35 cellular contexts compared by ENCODE assay signal in genomic region chr5:172251419-172251818, GRCh38.
"Had no signal": no experiment of that assay in that cellular context is flagged by ENCODE, and none has a peak within 500 bp of the region (broad histone marks: within the 10 kb centered on the region; RNA-seq: fewer than 3 reads in every experiment).

No MANE protein-coding gene starts in this region.

- H3K27me3 Mint-ChIP-seq: activated B cell treated with CpG ODN at 0.5 μM for 24 hours; activated CD4-positive, alpha-beta memory T cell treated with anti-CD3 and anti-CD28 coated beads for 36 hours; activated CD4-positive, alpha-beta T cell treated with anti-CD3 and anti-CD28 coated beads, Interleukin-2, amount 10 ng/mL, durations not matched to agents 24 days and 14 days; activated CD8-positive, alpha-beta T cell treated with anti-CD3 and anti-CD28 coated beads for 36 hours; activated naive CD8-positive, alpha-beta T cell treated with anti-CD3 and anti-CD28 coated beads for 36 hours; activated T-helper 17 cell treated with anti-CD3 and anti-CD28 coated beads, Interleukin-2, amount 50 U/mL, for 72 hours had no signal

- ATAC-seq: activated CD8-positive, alpha-beta T cell treated with anti-CD3 and anti-CD28 coated beads for 36 hours; activated naive CD4-positive, alpha-beta T cell treated with anti-CD3 and anti-CD28 coated beads, Interleukin-2, amount 50 U/mL, for 72 hours; activated T-cell treated with anti-CD3 and anti-CD28 coated beads, Interleukin-2, amount 50 U/mL, for 4 hours; activated T-cell treated with anti-CD3 and anti-CD28 coated beads, Interleukin-2, amount 50 U/mL, for 72 hours; activated T-helper 17 cell treated with anti-CD3 and anti-CD28 coated beads, Interleukin-2, amount 50 U/mL, for 72 hours; body of pancreas had no signal

- H3K4me3 ChIP-seq: adrenal gland, body of pancreas, breast epithelium had no signal

- H3K36me3 ChIP-seq: adrenal gland, breast epithelium had no signal

- DNase-seq: activated B cell treated with CpG ODN at 0.5 μM for 24 hours; activated CD4-positive, alpha-beta memory T cell treated with anti-CD3 and anti-CD28 coated beads for 36 hours; activated CD4-positive, alpha-beta T cell treated with anti-CD3 and anti-CD28 coated beads for 4 hours; activated CD4-positive, alpha-beta T cell treated with anti-CD3 and anti-CD28 coated beads, Interleukin-2, amount 10 ng/mL, durations not matched to agents 24 days and 14 days; activated CD4-positive, alpha-beta T cell treated with anti-CD3 and anti-CD28 coated beads, Interleukin-2, amount 50 U/mL, for 1 hour; activated CD4-positive, alpha-beta T cell treated with anti-CD3 and anti-CD28 coated beads, Interleukin-2, amount 50 U/mL, for 4 hours; activated CD4-positive, CD25-positive, alpha-beta regulatory T cell treated with anti-CD3 and anti-CD28 coated beads, Interleukin-2, amount 50 U/mL, for 72 hours; activated CD8-positive, alpha-beta memory T cell treated with anti-CD3 and anti-CD28 coated beads, Interleukin-2, amount 50 U/mL, for 4 hours; activated CD8-positive, alpha-beta T cell treated with anti-CD3 and anti-CD28 coated beads for 36 hours; activated effector memory CD4-positive, alpha-beta T cell treated with anti-CD3 and anti-CD28 coated beads, Interleukin-2, amount 50 U/mL, for 16 hours; activated gamma-delta T cell treated with Interleukin-2 at 50 U/mL for 16 hours; activated naive CD4-positive, alpha-beta T cell; activated naive CD4-positive, alpha-beta T cell treated with anti-CD3 and anti-CD28 coated beads for 36 hours; activated naive CD4-positive, alpha-beta T cell treated with anti-CD3 and anti-CD28 coated beads, Interleukin-2, amount 50 U/mL, for 16 hours; activated naive CD8-positive, alpha-beta T cell treated with anti-CD3 and anti-CD28 coated beads for 36 hours; activated T-cell treated with anti-CD3 and anti-CD28 coated beads for 4 hours; activated T-cell treated with anti-CD3 and anti-CD28 coated beads, Interleukin-2, amount 50 U/mL, for 1 hour; activated T-cell treated with anti-CD3 and anti-CD28 coated beads, Interleukin-2, amount 50 U/mL, for 4 hours; activated T-cell treated with anti-CD3 and anti-CD28 coated beads, Interleukin-2, amount 50 U/mL, for 72 hours; adrenal gland; amniotic stem cell; aorta; body of pancreas; brain microvascular endothelial cell; central memory CD4-positive, alpha-beta T cell; cerebellar nuclear complex; T-helper 2 cell; T-helper 9 cell had no signal

- H3K4me1 ChIP-seq: adrenal gland, body of pancreas, breast epithelium had no signal

- H3K4me3 Mint-ChIP-seq: activated B cell treated with CpG ODN at 0.5 μM for 24 hours; activated CD4-positive, alpha-beta memory T cell treated with anti-CD3 and anti-CD28 coated beads for 36 hours; activated CD4-positive, alpha-beta T cell treated with anti-CD3 and anti-CD28 coated beads, Interleukin-2, amount 10 ng/mL, durations not matched to agents 24 days and 14 days; activated CD8-positive, alpha-beta T cell treated with anti-CD3 and anti-CD28 coated beads for 36 hours; activated naive CD4-positive, alpha-beta T cell treated with anti-CD3 and anti-CD28 coated beads for 36 hours; activated naive CD8-positive, alpha-beta T cell treated with anti-CD3 and anti-CD28 coated beads for 36 hours; activated T-cell treated with anti-CD3 and anti-CD28 coated beads, Interleukin-2, amount 50 U/mL, for 4 hours; activated T-cell treated with anti-CD3 and anti-CD28 coated beads, Interleukin-2, amount 50 U/mL, for 72 hours; activated T-helper 1 cell treated with anti-CD3 and anti-CD28 coated beads, Interleukin-12 subunit alpha, Interleukin-12 subunit beta, Interleukin-2, Interleukin-4 antibody, amounts not matched to agents 30 ng/mL and 10 ng/mL and 1 ng/mL, durations not matched to agents 14 hours and 24 hours and 36 hours; activated T-helper 17 cell treated with anti-CD3 and anti-CD28 coated beads, Interleukin-2, amount 50 U/mL, for 72 hours; T-helper 1 cell treated with Interleukin-12 subunit alpha and Interleukin-12 subunit beta and Interleukin-4 antibody, amounts not matched to agents 30 μg/mL and 1 μg/mL, for 36 hours; T-helper 2 cell treated with Interferon-gamma antibody and Interleukin-4, amounts not matched to agents 5 μg/mL and 100 μg/mL, for 36 hours had no signal

- H3K9me3 ChIP-seq: body of pancreas had no signal

- H3K4me1 Mint-ChIP-seq: activated B cell treated with CpG ODN at 0.5 μM for 24 hours; activated CD4-positive, alpha-beta T cell treated with anti-CD3 and anti-CD28 coated beads, Interleukin-2, amount 10 ng/mL, durations not matched to agents 24 days and 14 days had no signal

- H3K27ac Mint-ChIP-seq: activated B cell treated with CpG ODN at 0.5 μM for 24 hours; activated CD4-positive, alpha-beta memory T cell treated with anti-CD3 and anti-CD28 coated beads for 36 hours; activated CD4-positive, alpha-beta T cell treated with anti-CD3 and anti-CD28 coated beads, Interleukin-2, amount 10 ng/mL, durations not matched to agents 24 days and 14 days; activated CD8-positive, alpha-beta T cell treated with anti-CD3 and anti-CD28 coated beads for 36 hours; activated naive CD4-positive, alpha-beta T cell treated with anti-CD3 and anti-CD28 coated beads for 36 hours; activated naive CD4-positive, alpha-beta T cell treated with anti-CD3 and anti-CD28 coated beads, Interleukin-2, amount 50 U/mL, for 72 hours; activated naive CD8-positive, alpha-beta T cell treated with anti-CD3 and anti-CD28 coated beads for 36 hours; activated T-cell treated with anti-CD3 and anti-CD28 coated beads, Interleukin-2, amount 50 U/mL, for 72 hours; activated T-helper 1 cell treated with anti-CD3 and anti-CD28 coated beads, Interleukin-12 subunit alpha, Interleukin-12 subunit beta, Interleukin-2, Interleukin-4 antibody, amounts not matched to agents 30 ng/mL and 10 ng/mL and 1 ng/mL, durations not matched to agents 14 hours and 24 hours and 36 hours; activated T-helper 17 cell treated with anti-CD3 and anti-CD28 coated beads, Interleukin-2, amount 50 U/mL, for 72 hours; T-helper 1 cell treated with Interleukin-12 subunit alpha and Interleukin-12 subunit beta and Interleukin-4 antibody, amounts not matched to agents 30 μg/mL and 1 μg/mL, for 36 hours; T-helper 2 cell treated with Interferon-gamma antibody and Interleukin-4, amounts not matched to agents 5 μg/mL and 100 μg/mL, for 36 hours had no signal

- H3K27ac ChIP-seq: adrenal gland, body of pancreas, brain microvascular endothelial cell, breast epithelium, VCaP had no signal
